Comparison of ENCODE assay signal across 9 cellular contexts in genomic region chr1:32892368-32893197, GRCh38. TPM values are rescaled to one million over a fixed set of nuclear protein-coding genes. Genes with fewer than 3 reads are reported as not detected.
DNase-seq lines count a peak whose midpoint lies in the region; ATAC-seq and TF ChIP-seq lines count a peak whose summit lies in the region.
"Had no signal": no experiment of that assay in that cellular context is flagged by ENCODE, and none has a peak within 500 bp of the region (broad histone marks: within the 10 kb centered on the region; RNA-seq: fewer than 3 reads in every experiment).

No MANE protein-coding gene starts in this region.

- ATAC-seq in lower lobe of right lung = peak; percentile 34 to 46
- ATAC-seq in stimulated activated effector memory CD8-positive, alpha-beta T cell treated with anti-CD3 and anti-CD28 coated beads, Interleukin-12 subunit alpha, Interleukin-12 subunit beta, amount 100 ng/mL, for 72 hours = peak; percentile 68
- no peak for ATAC-seq in GM21717 (IDR thresholded peaks at IDR 0.05; ENCODE audit: unreplicated experiment)

- H3K4me3 ChIP-seq in AG04450 (ENCODE audit: low read depth, low read length) (peak overlapping the region; percentile 54), dorsolateral prefrontal cortex (peak overlapping the region; percentile 25 to 77 (median 62)), lower lobe of right lung (peak overlapping the region; percentile 51)

- POLR2A ChIA-PET in AG04450 (lab: Yijun Ruan, JAX) = no interaction called here

- H3K27ac Mint-ChIP-seq in T-helper 1 cell treated with Interleukin-12 subunit alpha and Interleukin-12 subunit beta and Interleukin-4 antibody, amounts not matched to agents 30 μg/mL and 1 μg/mL, for 36 hours = no peak overlapping the region
- H3K27ac Mint-ChIP-seq in stimulated activated effector memory CD8-positive, alpha-beta T cell treated with anti-CD3 and anti-CD28 coated beads, Interleukin-12 subunit alpha, Interleukin-12 subunit beta, amount 100 ng/mL, for 72 hours = no peak overlapping the region

- TF ChIP-seq CTCF in AG04450 (IDR thresholded peaks at IDR 0.05; ENCODE audit: low read depth, low read length) = peak; percentile 23; the same call in 1 of the 2 replicates
- TF ChIP-seq CTCF in GM13976 (IDR thresholded peaks at IDR 0.05; ENCODE audit: borderline replicate concordance, control extremely low read depth, extremely low read depth, insufficient read depth, missing control alignments) = peak; percentile 66
- TF ChIP-seq CTCF in dorsolateral prefrontal cortex (IDR thresholded peaks at IDR 0.05 in 54 of 56, conservative IDR thresholded peaks at IDR 0.05 in 2 of 56; ENCODE audit: low read depth in 1 of 56, partially characterized antibody in 56 of 56) = peak in 55 of 56 donors; percentile 31 to 94 (median 75)
- peak; percentile 53 for TF ChIP-seq CTCF in lower lobe of right lung (IDR thresholded peaks at IDR 0.05)

- no peaks in the 10 kb centered on the region for H3K36me3 Mint-ChIP-seq in T-helper 1 cell treated with Interleukin-12 subunit alpha and Interleukin-12 subunit beta and Interleukin-4 antibody, amounts not matched to agents 30 μg/mL and 1 μg/mL, for 36 hours (ENCODE audit: low read depth)
- H3K36me3 Mint-ChIP-seq in stimulated activated effector memory CD8-positive, alpha-beta T cell treated with anti-CD3 and anti-CD28 coated beads, Interleukin-12 subunit alpha, Interleukin-12 subunit beta, amount 100 ng/mL, for 72 hours = no peaks in the 10 kb centered on the region

- H3K4me1 ChIP-seq in lower lobe of right lung = peaks cover 9% of the 10 kb centered on the region

- H3K27me3 Mint-ChIP-seq in T-helper 1 cell treated with Interleukin-12 subunit alpha and Interleukin-12 subunit beta and Interleukin-4 antibody, amounts not matched to agents 30 μg/mL and 1 μg/mL, for 36 hours (ENCODE audit: low read depth) = peaks cover 74% of the 10 kb centered on the region

- H3K27ac ChIP-seq in AG04450 (ENCODE audit: low read depth, low read length) (no peak overlapping the region), dorsolateral prefrontal cortex (peak overlapping the region in 56 of 59 donors; percentile 40 to 88 (median 79)), lower lobe of right lung (no peak overlapping the region)

- peak overlapping the region; percentile 57 for H3K4me3 Mint-ChIP-seq in T-helper 1 cell treated with Interleukin-12 subunit alpha and Interleukin-12 subunit beta and Interleukin-4 antibody, amounts not matched to agents 30 μg/mL and 1 μg/mL, for 36 hours
- H3K4me3 Mint-ChIP-seq in stimulated activated effector memory CD8-positive, alpha-beta T cell treated with anti-CD3 and anti-CD28 coated beads, Interleukin-12 subunit alpha, Interleukin-12 subunit beta, amount 100 ng/mL, for 72 hours = peak overlapping the region; percentile 70

- DNase-seq in AG04450 (ENCODE audit: low read depth, low spot score) (no peak), GM13976 (ENCODE audit: low spot score) (peak; percentile 69), dorsolateral prefrontal cortex (peak; percentile 72 to 90 (median 86)), lower lobe of right lung (no peak), NCI-H226 (no peak)
- peak in 1 of 2 donors; percentile 42 for DNase-seq in stimulated activated effector memory CD8-positive, alpha-beta T cell treated with anti-CD3 and anti-CD28 coated beads, Interleukin-12 subunit alpha, Interleukin-12 subunit beta, amount 100 ng/mL, for 72 hours (ENCODE audit: low spot score in 2 of 2)

- H3K27me3 ChIP-seq in AG04450 (ENCODE audit: control insufficient read depth, insufficient read depth, low read length) = peaks cover 37% of the 10 kb centered on the region
- H3K27me3 ChIP-seq in dorsolateral prefrontal cortex = peaks cover 0 to 13% (median 0%) of the 10 kb centered on the region in 45 donors
- peaks cover 52% of the 10 kb centered on the region for H3K27me3 ChIP-seq in lower lobe of right lung (ENCODE audit: low read depth)

- CTCF ChIA-PET in AG04450 (lab: Charles Lee) = interaction anchor here (0.6 to 5.2 kb wide), 21 partner anchors 12 to 481 kb away, joined by 3 to 31 read pairs (median 4); no protein-coding TSS in a partner anchor

- intact Hi-C loops in dorsolateral prefrontal cortex (cut with DNase I) = no loop called here
- intact Hi-C loops in lower lobe of right lung (cut with DNase I) = no loop called here

- H3K4me1 Mint-ChIP-seq in T-helper 1 cell treated with Interleukin-12 subunit alpha and Interleukin-12 subunit beta and Interleukin-4 antibody, amounts not matched to agents 30 μg/mL and 1 μg/mL, for 36 hours (ENCODE audit: low read depth) = peaks cover 3% of the 10 kb centered on the region
- peaks cover 8% of the 10 kb centered on the region for H3K4me1 Mint-ChIP-seq in stimulated activated effector memory CD8-positive, alpha-beta T cell treated with anti-CD3 and anti-CD28 coated beads, Interleukin-12 subunit alpha, Interleukin-12 subunit beta, amount 100 ng/mL, for 72 hours

- H3K9me3 Mint-ChIP-seq in T-helper 1 cell treated with Interleukin-12 subunit alpha and Interleukin-12 subunit beta and Interleukin-4 antibody, amounts not matched to agents 30 μg/mL and 1 μg/mL, for 36 hours = no peaks in the 10 kb centered on the region
- H3K9me3 Mint-ChIP-seq in stimulated activated effector memory CD8-positive, alpha-beta T cell treated with anti-CD3 and anti-CD28 coated beads, Interleukin-12 subunit alpha, Interleukin-12 subunit beta, amount 100 ng/mL, for 72 hours = no peaks in the 10 kb centered on the region

- in situ Hi-C loops in GM13976 (cut with MboI; ENCODE audit: low sequenced_read_pairs, unreplicated experiment) = no loop called here

- no peaks in the 10 kb centered on the region; the same call in 1 of the 2 replicates for H3K9me3 ChIP-seq in AG04450 (ENCODE audit: control insufficient read depth, insufficient read depth, low read length)
- H3K9me3 ChIP-seq in lower lobe of right lung = no peaks in the 10 kb centered on the region

- no peaks in the 10 kb centered on the region for H3K36me3 ChIP-seq in lower lobe of right lung

RNA-seq across cellular contexts. Expression of gene HPCA, which starts 6.3 kb away (rescaled TPM):
- 0.06 and 0.29 TPM in 2 replicates for polyA plus RNA-seq in AG04450 (2011; rRNA removed)
- not detected in 2 replicates for polyA minus RNA-seq in AG04450 (2011; rRNA and poly(A)+ RNA removed)
- total RNA-seq in dorsolateral prefrontal cortex = 100 to 1,000 TPM in 115 of 120 experiments, 10 to 100 TPM in 5; 50.4 to 310 (median 190) TPM
- total RNA-seq in lower lobe of right lung = not detected
- total RNA-seq: mononuclear cell had no signal

RNA-seq across cellular contexts. Expression of gene TMEM54, which starts 8.6 kb away (rescaled TPM):
- polyA plus RNA-seq in AG04450 (2011; rRNA removed) = 28.6 and 49.5 TPM in 2 replicates
- polyA minus RNA-seq in AG04450 (2011; rRNA and poly(A)+ RNA removed) = 20.1 and 30.1 TPM in 2 replicates
- 10 to 100 TPM; 16.8 to 69.5 (median 35.8) TPM for total RNA-seq in dorsolateral prefrontal cortex
- 44.0 TPM for total RNA-seq in lower lobe of right lung
- total RNA-seq: mononuclear cell had no signal

RNA-seq across cellular contexts. Expression of gene FNDC5, which starts 21.9 kb away (rescaled TPM):
- 1.5 and 1.9 TPM in 2 replicates for polyA plus RNA-seq in AG04450 (2011; rRNA removed)
- polyA minus RNA-seq in AG04450 (2011; rRNA and poly(A)+ RNA removed) = 1.4 and 1.7 TPM in 2 replicates
- total RNA-seq in dorsolateral prefrontal cortex = 10 to 100 TPM in 119 of 120 experiments, 1 to 10 TPM in 1; 5.1 to 60.1 (median 32.9) TPM
- total RNA-seq in lower lobe of right lung = 0.65 TPM

Comparison
In these comparisons a context has a peak if more than half of its experiments do, and no peak if none do; other contexts are left out.
1. DNase-seq: peak in GM13976 (single experiment) and dorsolateral prefrontal cortex (10 of 10); none in AG04450 (single experiment), lower lobe of right lung (single experiment) and NCI-H226 (single experiment).
2. H3K27ac ChIP-seq: peak in dorsolateral prefrontal cortex (56 of 59); none in AG04450 (single experiment) and lower lobe of right lung (single experiment).
3. CTCF ChIP-seq: peak in every context shown above with its lines; median percentile 75 in dorsolateral prefrontal cortex; 66 in GM13976; 53 in lower lobe of right lung; 23 in AG04450.
4. RNA of gene HPCA, which starts 6.3 kb away (total RNA-seq): 50.4 to 310 TPM in dorsolateral prefrontal cortex; not detected in lower lobe of right lung (single experiment); every median in the first group is over 10 times any median in the second.
5. Peak in every context shown above with its lines, with median percentiles within 50 percentile points of each other: H3K4me3 ChIP-seq.